Comparison of ENCODE assay signal across 9 cellular contexts in genomic region chr16:74607967-74608356, GRCh38. TPM values are rescaled to one million over a fixed set of nuclear protein-coding genes. Genes with fewer than 3 reads are reported as not detected.
DNase-seq lines count a peak whose midpoint lies in the region; ATAC-seq and TF ChIP-seq lines count a peak whose summit lies in the region.
"Had no signal": no experiment of that assay in that cellular context is flagged by ENCODE, and none has a peak within 500 bp of the region (broad histone marks: within the 10 kb centered on the region; RNA-seq: fewer than 3 reads in every experiment).

No MANE protein-coding gene starts in this region.

- intact Hi-C loops in transverse colon (cut with DNase I; ENCODE audit: low total_unique reads): no loop called here
- intact Hi-C loops in posterior vena cava (cut with DNase I): no loop called here

- H3K36me3 ChIP-seq in SU-DHL-6 (ENCODE audit: low read length) (no peaks in the 10 kb centered on the region), iPS-15b (ENCODE audit: control insufficient read depth, insufficient read depth, low read length) (no peaks in the 10 kb centered on the region), transverse colon (no peaks in the 10 kb centered on the region)

- TF ChIP-seq POLR2A in transverse colon (IDR thresholded peaks at IDR 0.05): no peak

- H3K4me3 ChIP-seq in SU-DHL-6 (ENCODE audit: insufficient read depth, low read length, poor library complexity, severe bottlenecking) (no peak overlapping the region), iPS-15b (ENCODE audit: low read depth, low read length) (peak overlapping the region; percentile 48), transverse colon (peak overlapping the region in 1 of 4 donors; percentile 69)

- DNase-seq in activated T-cell treated with anti-CD3 and anti-CD28 coated beads, Interleukin-2, amount 50 U/mL, for 4 hours: no peak
- DNase-seq in activated T-cell treated with anti-CD3 and anti-CD28 coated beads for 4 hours (no peak), transverse colon (no peak), posterior vena cava (ENCODE audit: low spot score) (no peak), amniotic stem cell (lab: John Stamatoyannopoulos, UW) (no peak), GM13977 (ENCODE audit: low spot score) (no peak)
- DNase-seq: testis had no signal

- H3K9me3 ChIP-seq in SU-DHL-6 (ENCODE audit: insufficient read depth, low read length) (no peaks in the 10 kb centered on the region), iPS-15b (ENCODE audit: control insufficient read depth, insufficient read depth, low read length) (no peaks in the 10 kb centered on the region), transverse colon (no peaks in the 10 kb centered on the region)
- H3K9me3 ChIP-seq: testis had no signal

- H3K36me3 Mint-ChIP-seq in activated T-cell treated with anti-CD3 and anti-CD28 coated beads, Interleukin-2, amount 50 U/mL, for 4 hours (ENCODE audit: insufficient read depth): peaks cover 2% of the 10 kb centered on the region

- TF ChIP-seq EP300 in transverse colon (IDR thresholded peaks at IDR 0.05; ENCODE audit: low read depth): no peak

- H3K9me3 Mint-ChIP-seq in activated T-cell treated with anti-CD3 and anti-CD28 coated beads, Interleukin-2, amount 50 U/mL, for 4 hours: no peaks in the 10 kb centered on the region

- H3K27me3 ChIP-seq in SU-DHL-6 (ENCODE audit: low read length): no peaks in the 10 kb centered on the region
- no peaks in the 10 kb centered on the region for H3K27me3 ChIP-seq in iPS-15b (ENCODE audit: control insufficient read depth, insufficient read depth, low read length)
- H3K27me3 ChIP-seq in transverse colon: no peaks in the 10 kb centered on the region
- H3K27me3 ChIP-seq: testis had no signal

- H3K27ac ChIP-seq in SU-DHL-6 (ENCODE audit: low read depth, low read length) (no peak overlapping the region), transverse colon (peak overlapping the region; percentile 92 to 99 (median 94))

- no peaks in the 10 kb centered on the region for H3K27me3 Mint-ChIP-seq in activated T-cell treated with anti-CD3 and anti-CD28 coated beads, Interleukin-2, amount 50 U/mL, for 4 hours (ENCODE audit: low read depth)

- no peaks in the 10 kb centered on the region for H4K20me1 ChIP-seq in SU-DHL-6 (ENCODE audit: low read depth, low read length)

- H3K9ac ChIP-seq in SU-DHL-6 (ENCODE audit: low read length) (no peak overlapping the region), iPS-15b (ENCODE audit: low read depth, low read length) (peak overlapping the region; percentile 13)

- 83% methylated on average over 6 of the region's 6 CpGs; no CpG with 5 or more reads in 1 of the 2 donors for WGBS in transverse colon (ENCODE audit: low coverage in 1 of 2), 2 donors

- 0 out of 2 replicates have a peak, but pooled peaks cover 6% of the 10 kb centered on the region for H3F3A ChIP-seq in SU-DHL-6 (ENCODE audit: insufficient read depth)

- H2AFZ ChIP-seq in SU-DHL-6 (ENCODE audit: low read depth, low read length, severe bottlenecking): peak overlapping the region; percentile 99

- peak overlapping the region; percentile 96 for H3K4me3 Mint-ChIP-seq in activated T-cell treated with anti-CD3 and anti-CD28 coated beads, Interleukin-2, amount 50 U/mL, for 4 hours

- H3K4me2 ChIP-seq in SU-DHL-6 (ENCODE audit: low read depth, low read length, poor library complexity, severe bottlenecking): no peak overlapping the region

- peaks cover 30% of the 10 kb centered on the region for H3K79me2 ChIP-seq in SU-DHL-6 (ENCODE audit: insufficient read depth, low read length)

- peaks cover 52% of the 10 kb centered on the region for H3K4me1 Mint-ChIP-seq in activated T-cell treated with anti-CD3 and anti-CD28 coated beads, Interleukin-2, amount 50 U/mL, for 4 hours (ENCODE audit: low read depth)

- H3K4me1 ChIP-seq in iPS-15b (ENCODE audit: control insufficient read depth, insufficient read depth, low read length): peaks cover 11% of the 10 kb centered on the region
- peaks cover 21 to 38% (median 26%) of the 10 kb centered on the region in 4 donors for H3K4me1 ChIP-seq in transverse colon

- in situ Hi-C loops in transverse colon (cut with MboI; ENCODE audit: low pct_ligation_motif_present in 1 of 4, low pct_unique_long_range_greater_than_20kb in 1 of 4, low sequenced_read_pairs in 3 of 4): loop anchor here in 3 of 4 donors (25.0 kb wide), 3 partner anchors 121 to 296 kb away; no protein-coding TSS in a partner anchor
- in situ Hi-C loops in GM13977 (cut with MboI; ENCODE audit: low pct_unique_long_range_greater_than_20kb, low sequenced_read_pairs, unreplicated experiment): loop anchor here (25.0 kb wide), 1 partner anchor 121 kb away; no protein-coding TSS in a partner anchor

- TF ChIP-seq CTCF in SU-DHL-6 (IDR thresholded peaks at IDR 0.05; ENCODE audit: insufficient read depth, low read length, poor library complexity, severe bottlenecking) (no peak), transverse colon (IDR thresholded peaks at IDR 0.05) (no peak), GM13977 (IDR thresholded peaks at IDR 0.05; ENCODE audit: extremely low read depth, insufficient read depth, missing control alignments) (no peak)

- no peaks in the 10 kb centered on the region for H3K9me2 ChIP-seq in SU-DHL-6 (replicated peaks; ENCODE audit: insufficient read depth, low read length)

- ATAC-seq in activated T-cell treated with anti-CD3 and anti-CD28 coated beads, Interleukin-2, amount 50 U/mL, for 4 hours: no peak

RNA-seq across cellular contexts. Expression of gene GLG1, which starts 1.0 kb away (rescaled TPM):
- total RNA-seq in activated T-cell treated with anti-CD3 and anti-CD28 coated beads, Interleukin-2, amount 50 U/mL, for 4 hours: 10 to 100 TPM; 45.1 to 52.4 (median 45.4) TPM
- total RNA-seq in transverse colon: 100 to 1,000 TPM in 3 of 4 donors, 10 to 100 TPM in 1; 77.0 to 154 (median 127) TPM
- total RNA-seq in posterior vena cava: 100 to 1,000 TPM; 101 to 143 TPM

RNA-seq across cellular contexts. Expression of gene RFWD3, which starts 58.7 kb away (rescaled TPM):
- total RNA-seq in activated T-cell treated with anti-CD3 and anti-CD28 coated beads, Interleukin-2, amount 50 U/mL, for 4 hours: 10 to 100 TPM; 70.8 to 97.0 (median 76.3) TPM
- total RNA-seq in transverse colon (10 to 100 TPM in 3 of 4 donors, 1 to 10 TPM in 1; 2.8 to 23.9 (median 19.2) TPM), posterior vena cava (10 to 100 TPM; 12.3 to 13.2 TPM)
